ENCODE assay signal across 14 cellular contexts in genomic region chr17:60630352-60630751, GRCh38. TPM values are rescaled to one million over a fixed set of nuclear protein-coding genes. Genes with fewer than 3 reads are reported as not detected.
DNase-seq lines count a peak whose midpoint lies in the region; ATAC-seq and TF ChIP-seq lines count a peak whose summit lies in the region.
"Had no signal": no experiment of that assay in that cellular context is flagged by ENCODE, and none has a peak within 500 bp of the region (broad histone marks: within the 10 kb centered on the region; RNA-seq: fewer than 3 reads in every experiment).

No MANE protein-coding gene starts in this region.

- peak overlapping the region; percentile 40 for H3K27ac ChIP-seq in brain microvascular endothelial cell

- H3K36me3 Mint-ChIP-seq in activated naive CD4-positive, alpha-beta T cell treated with anti-CD3 and anti-CD28 coated beads for 36 hours (ENCODE audit: low read depth): peaks cover 1% of the 10 kb centered on the region
- peaks cover 33 to 76% of the 10 kb centered on the region in 2 donors for H3K36me3 Mint-ChIP-seq in CD14-positive monocyte

- TF ChIP-seq CTCF in brain microvascular endothelial cell (IDR thresholded peaks at IDR 0.05; ENCODE audit: low read depth, low read length, missing control alignments) (no peak), CD14-positive monocyte (IDR thresholded peaks at IDR 0.05) (no peak)

- no peaks in the 10 kb centered on the region for H3K36me3 ChIP-seq in brain microvascular endothelial cell (replicated peaks)

- no peak overlapping the region for H3K4me3 ChIP-seq in brain microvascular endothelial cell (ENCODE audit: low read depth, low read length)

- intact Hi-C loops in activated naive CD4-positive, alpha-beta T cell treated with anti-CD3 and anti-CD28 coated beads for 36 hours (cut with micrococcal nuclease): no loop called here
- intact Hi-C loops in CD14-positive monocyte (cut with micrococcal nuclease): no loop called here

- no peaks in the 10 kb centered on the region for H3K27me3 ChIP-seq in brain microvascular endothelial cell (replicated peaks)

- H3K9me3 Mint-ChIP-seq in activated naive CD4-positive, alpha-beta T cell treated with anti-CD3 and anti-CD28 coated beads for 36 hours: no peaks in the 10 kb centered on the region
- peaks cover 0 to 1% (median 0%) of the 10 kb centered on the region in 7 donors for H3K9me3 Mint-ChIP-seq in CD14-positive monocyte
- H3K9me3 Mint-ChIP-seq: T-helper 1 cell treated with Interleukin-12 subunit alpha and Interleukin-12 subunit beta and Interleukin-4 antibody, amounts not matched to agents 30 μg/mL and 1 μg/mL, for 36 hours had no signal

- H3K4me1 Mint-ChIP-seq in activated naive CD4-positive, alpha-beta T cell treated with anti-CD3 and anti-CD28 coated beads for 36 hours (ENCODE audit: low read depth): peaks cover 9% of the 10 kb centered on the region
- no peaks in the 10 kb centered on the region for H3K4me1 Mint-ChIP-seq in CD14-positive monocyte

- peak overlapping the region; percentile 30 for H3K27ac Mint-ChIP-seq in activated naive CD4-positive, alpha-beta T cell treated with anti-CD3 and anti-CD28 coated beads for 36 hours
- no peak overlapping the region for H3K27ac Mint-ChIP-seq in CD14-positive monocyte
- H3K27ac Mint-ChIP-seq: T-helper 1 cell treated with Interleukin-12 subunit alpha and Interleukin-12 subunit beta and Interleukin-4 antibody, amounts not matched to agents 30 μg/mL and 1 μg/mL, for 36 hours had no signal

- H3K27me3 Mint-ChIP-seq in activated naive CD4-positive, alpha-beta T cell treated with anti-CD3 and anti-CD28 coated beads for 36 hours (ENCODE audit: low read depth): no peaks in the 10 kb centered on the region
- H3K27me3 Mint-ChIP-seq in CD14-positive monocyte (ENCODE audit: low read depth in 3 of 3): no peaks in the 10 kb centered on the region

- H3K4me3 Mint-ChIP-seq in activated naive CD4-positive, alpha-beta T cell treated with anti-CD3 and anti-CD28 coated beads for 36 hours: no peak overlapping the region
- H3K4me3 Mint-ChIP-seq in CD14-positive monocyte: no peak overlapping the region
- H3K4me3 Mint-ChIP-seq: T-helper 1 cell treated with Interleukin-12 subunit alpha and Interleukin-12 subunit beta and Interleukin-4 antibody, amounts not matched to agents 30 μg/mL and 1 μg/mL, for 36 hours had no signal

- DNase-seq in activated naive CD4-positive, alpha-beta T cell treated with anti-CD3 and anti-CD28 coated beads for 36 hours: no peak
- DNase-seq in activated naive CD4-positive, alpha-beta T cell (lab: John Stamatoyannopoulos, UW): no peak
- peak; percentile 47 for DNase-seq in brain microvascular endothelial cell
- DNase-seq in left lobe of liver (ENCODE audit: low spot score): no peak
- DNase-seq in stromal cell of bone marrow (ENCODE audit: low read depth): peak; percentile 18
- DNase-seq in SW 1271 (lab: John Stamatoyannopoulos, UW): no peak
- no peak for DNase-seq in SIG-M5 treated with dmso at 0.1 percent for 504 hours (lab: John Stamatoyannopoulos, UW; ENCODE audit: unreplicated experiment)
- no peak for DNase-seq in CD14-positive monocyte (ENCODE audit: low spot score)
- DNase-seq: activated CD4-positive, alpha-beta T cell treated with anti-CD3 and anti-CD28 coated beads, Interleukin-2, amount 50 U/mL, for 4 hours; activated gamma-delta T cell; MM.1S; NCI-H2171 treated with DMSO at 0.1 percent for 48 hours; stimulated activated CD4-positive, alpha-beta T cell treated with anti-CD3 and anti-CD28 coated beads, Interleukin-15, amount 100 ng/mL, for 24 hours had no signal

- peak; percentile 33 for ATAC-seq in left lobe of liver

- in situ Hi-C loops in brain microvascular endothelial cell (cut with HindIII; ENCODE audit: low pct_ligation_motif_present, low sequenced_read_pairs): no loop called here

- CTCF ChIA-PET in activated naive CD4-positive, alpha-beta T cell treated with anti-CD3 and anti-CD28 coated beads for 36 hours (lab: Charles Lee): interaction anchor here (0.7 to 1.2 kb wide), 4 partner anchors 9 to 226 kb away, joined by 3 to 4 read pairs (median 3); no protein-coding TSS in a partner anchor

RNA-seq across cellular contexts. Expression of gene PPM1D, which starts 30.4 kb away (rescaled TPM):
- 10 to 100 TPM; 11.8 to 13.1 TPM for total RNA-seq in activated naive CD4-positive, alpha-beta T cell treated with anti-CD3 and anti-CD28 coated beads for 36 hours
- total RNA-seq in left lobe of liver: 5.0 TPM
- polyA plus RNA-seq in CD14-positive monocyte: 1 to 10 TPM; 7.2 to 7.3 TPM

RNA-seq across cellular contexts. Expression of gene BCAS3, which starts 47.3 kb away (rescaled TPM):
- 1 to 10 TPM; 7.2 to 7.5 TPM for total RNA-seq in activated naive CD4-positive, alpha-beta T cell treated with anti-CD3 and anti-CD28 coated beads for 36 hours
- 20.9 TPM for total RNA-seq in left lobe of liver
- polyA plus RNA-seq in CD14-positive monocyte: 10 to 100 TPM; 14.7 to 19.1 TPM

Comparison
In these comparisons a context has a peak if more than half of its experiments do, and no peak if none do; other contexts are left out.
1. DNase-seq: peak in brain microvascular endothelial cell (single experiment) and stromal cell of bone marrow (single experiment); none in activated naive CD4-positive, alpha-beta T cell treated with anti-CD3 and anti-CD28 coated beads for 36 hours (single experiment), activated naive CD4-positive, alpha-beta T cell (0 of 4), left lobe of liver (single experiment), SW 1271 (0 of 2), SIG-M5 treated with dmso at 0.1 percent for 504 hours (single experiment) and CD14-positive monocyte (single experiment).